ENCODE assay signal across 8 cellular contexts in the genomic region with DNA sequence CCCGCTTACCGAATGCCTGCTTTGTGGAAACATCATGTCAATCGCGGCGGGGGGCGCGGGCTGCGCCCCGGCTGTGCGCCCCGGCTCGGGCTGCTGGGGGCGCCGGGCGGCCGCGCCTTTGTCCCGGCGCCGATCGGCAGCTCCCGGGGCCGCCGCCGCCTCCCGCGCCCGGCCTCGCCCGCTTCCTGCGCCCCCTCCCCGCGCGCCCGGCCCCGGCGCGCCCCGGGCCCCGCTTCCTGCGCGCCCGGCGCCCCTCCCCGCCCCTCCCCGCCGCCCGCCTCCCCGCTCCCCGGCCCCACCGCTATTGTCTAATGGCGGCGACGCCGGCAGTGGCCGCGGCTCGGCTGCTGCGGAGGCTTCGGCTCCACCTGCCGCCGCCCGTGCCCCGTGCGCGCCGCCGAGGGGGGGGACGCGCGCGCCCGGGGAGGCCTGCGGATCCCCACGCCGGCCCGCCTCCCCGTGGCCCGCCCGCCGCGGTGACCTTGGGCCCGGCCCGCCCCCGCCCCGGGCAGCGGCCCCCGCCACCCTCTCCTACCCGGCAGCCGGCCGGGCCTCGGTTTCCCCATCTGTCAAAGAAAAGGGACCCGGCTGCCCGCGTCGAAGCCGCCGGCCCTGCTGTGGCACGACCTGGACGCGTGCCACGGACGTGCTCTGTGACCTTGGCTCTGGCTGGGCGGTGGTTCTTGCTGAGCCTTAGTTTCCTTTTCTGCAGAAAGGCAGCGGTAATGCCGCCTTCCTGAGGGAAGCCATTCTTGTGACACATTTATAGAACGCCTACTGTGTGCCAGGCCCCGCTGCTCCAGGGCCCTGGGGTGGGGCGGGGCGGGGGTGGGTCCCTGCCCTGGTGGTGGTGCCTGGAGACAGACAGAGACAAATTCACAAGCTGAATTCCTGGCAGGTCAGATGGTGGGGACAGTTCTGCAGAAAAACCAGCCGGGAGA. TPM values are rescaled to one million over a fixed set of nuclear protein-coding genes. Genes with fewer than 3 reads are reported as not detected.
DNase-seq lines count a peak whose midpoint lies in the region; ATAC-seq and TF ChIP-seq lines count a peak whose summit lies in the region.

A gene with protein sequence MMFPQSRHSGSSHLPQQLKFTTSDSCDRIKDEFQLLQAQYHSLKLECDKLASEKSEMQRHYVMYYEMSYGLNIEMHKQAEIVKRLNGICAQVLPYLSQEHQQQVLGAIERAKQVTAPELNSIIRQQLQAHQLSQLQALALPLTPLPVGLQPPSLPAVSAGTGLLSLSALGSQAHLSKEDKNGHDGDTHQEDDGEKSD (minus strand): TSS at position 331 of the 941 bp plus-strand sequence. CDS start 295 bp downstream, at position 36.

- in situ Hi-C loops in GM13977 (cut with MboI; ENCODE audit: low pct_unique_long_range_greater_than_20kb, low sequenced_read_pairs, unreplicated experiment) = no loop called here

- peak within 1 kb of the TSS; percentile 78 for H3K4me3 ChIP-seq in choroid plexus epithelial cell (ENCODE audit: low read depth, low read length)

- peak; percentile 88 for ATAC-seq in left lobe of liver
- no peak for ATAC-seq in GM19467 (IDR thresholded peaks at IDR 0.05; ENCODE audit: unreplicated experiment)

- TF ChIP-seq CTCF in GM13977 (IDR thresholded peaks at IDR 0.05; ENCODE audit: extremely low read depth, insufficient read depth, missing control alignments) (peak; percentile 6), choroid plexus epithelial cell (conservative IDR thresholded peaks at IDR 0.05; ENCODE audit: low read depth, low read length) (no peak)

- DNase-seq in GM13977 (ENCODE audit: low spot score) (peak; percentile 91), NCI-H1092 (lab: John Stamatoyannopoulos, UW) (peak; percentile 42), choroid plexus epithelial cell (ENCODE audit: low read depth) (peak; percentile 26), left lobe of liver (ENCODE audit: low spot score) (peak; percentile 79), SK-N-DZ (ENCODE audit: low spot score) (no peak)
- peak; percentile 42 to 50 for DNase-seq in activated CD4-positive, alpha-beta T cell treated with anti-CD3 and anti-CD28 coated beads for 24 hours (ENCODE audit: low read depth in 2 of 2)
- peak; percentile 56 for DNase-seq in stimulated activated CD4-positive, alpha-beta T cell treated with anti-CD3 and anti-CD28 coated beads, Interleukin-2, amount 100 ng/mL, for 4 hours (ENCODE audit: low read depth)

RNA-seq across cellular contexts. Expression of the gene that starts here (rescaled TPM):
- total RNA-seq in left lobe of liver = 153 TPM
- 197 and 209 TPM in 2 replicates for polyA plus RNA-seq in SK-N-DZ (2014; cell fraction: cytosol; rRNA removed)
- 168 and 213 TPM in 2 replicates for polyA plus RNA-seq in SK-N-DZ (2014; cell fraction: nucleus; rRNA removed)
